ENCODE assay signal across 8 cellular contexts in genomic region chr12:83110424-83110823, GRCh38.
"Had no signal": no experiment of that assay in that cellular context is flagged by ENCODE, and none has a peak within 500 bp of the region (broad histone marks: within the 10 kb centered on the region; RNA-seq: fewer than 3 reads in every experiment).

No MANE protein-coding gene starts in this region.

- ATAC-seq: GM12878 had no signal

- FAIRE-seq: G401.6, GM12878, GM12891, GM12892, GM18507, GM19239 had no signal

- H3K4me3 ChIP-seq: GM12878 had no signal

- DNase-seq: GDM1, GF-D8 had no signal
